12 cellular contexts compared by ENCODE assay signal in the genomic region with DNA sequence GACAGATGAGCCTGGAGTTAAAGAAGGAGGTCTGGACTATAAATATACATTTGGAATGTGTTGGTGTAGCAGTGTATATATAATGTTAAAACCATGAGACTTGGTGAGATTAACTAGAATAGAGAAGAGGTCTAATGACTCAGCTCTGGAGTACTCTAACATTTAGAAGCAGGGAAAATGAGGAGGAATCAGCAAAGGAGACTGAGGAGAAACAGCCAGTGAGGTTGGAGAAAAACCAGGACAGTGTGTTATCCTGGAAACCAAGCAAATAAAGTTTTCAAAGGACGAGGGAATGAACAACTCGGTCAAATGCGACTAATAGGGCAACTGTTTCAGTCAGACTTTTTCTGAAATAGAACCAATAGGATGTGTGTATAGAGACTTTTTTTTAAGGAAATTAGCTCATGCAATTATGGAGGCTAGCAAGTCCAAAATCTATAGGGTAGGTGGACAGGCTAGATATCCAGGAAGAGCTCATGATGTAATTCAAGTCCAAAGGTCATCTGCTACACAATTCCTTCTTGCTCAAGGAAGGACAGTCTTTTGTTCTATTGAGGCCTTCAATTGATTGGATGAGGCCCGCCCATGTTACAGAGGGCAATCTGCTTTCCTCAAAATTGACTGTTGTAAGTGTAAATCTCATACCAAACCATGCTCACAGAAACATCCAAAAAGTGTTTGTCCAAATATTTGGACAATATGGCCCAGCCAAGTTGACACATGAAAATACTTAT. TPM values are rescaled to one million over a fixed set of nuclear protein-coding genes. Genes with fewer than 3 reads are reported as not detected.
DNase-seq lines count a peak whose midpoint lies in the region; ATAC-seq and TF ChIP-seq lines count a peak whose summit lies in the region.
"Had no signal": no experiment of that assay in that cellular context is flagged by ENCODE, and none has a peak within 500 bp of the region (broad histone marks: within the 10 kb centered on the region; RNA-seq: fewer than 3 reads in every experiment).

No MANE protein-coding gene starts in this region.

- H3K9me3 Mint-ChIP-seq in stimulated activated naive B cell treated with anti-CD40 and anti-IgM and Interleukin-4, amounts not matched to agents 10 μg/mL and 1 μg/mL and 100 μg/mL, for 72 hours, result no peaks in the 10 kb centered on the region
- no peaks in the 10 kb centered on the region for H3K9me3 Mint-ChIP-seq in activated CD4-positive, alpha-beta T cell treated with anti-CD3 and anti-CD28 coated beads, Interleukin-2, amount 10 ng/mL, durations not matched to agents 7 days and 5 days

- TF ChIP-seq CTCF in OCI-LY1 (IDR thresholded peaks at IDR 0.05; ENCODE audit: low read length) (no peak), fibroblast of villous mesenchyme (IDR thresholded peaks at IDR 0.05; ENCODE audit: insufficient read depth, low read depth, low read length) (no peak)

- peak overlapping the region in 1 of 2 donors; percentile 36 for H3K4me3 Mint-ChIP-seq in stimulated activated naive B cell treated with anti-CD40 and anti-IgM and Interleukin-4, amounts not matched to agents 10 μg/mL and 1 μg/mL and 100 μg/mL, for 72 hours
- no peak overlapping the region for H3K4me3 Mint-ChIP-seq in activated CD4-positive, alpha-beta T cell treated with anti-CD3 and anti-CD28 coated beads, Interleukin-2, amount 10 ng/mL, durations not matched to agents 7 days and 5 days
- H3K4me3 Mint-ChIP-seq: brain had no signal

- CTCF ChIA-PET in activated CD4-positive, alpha-beta T cell treated with anti-CD3 and anti-CD28 coated beads, Interleukin-2, amount 10 ng/mL, durations not matched to agents 7 days and 5 days (lab: Charles Lee), result interaction anchor here (0.6 kb wide), 1 partner anchor 808 kb away, joined by 4 read pairs; no protein-coding TSS in a partner anchor

- H2AFZ ChIP-seq in OCI-LY1 (ENCODE audit: low read length), result peak overlapping the region; percentile 72; the same call in 1 of the 2 replicates

- H3K4me1 ChIP-seq in OCI-LY1 (ENCODE audit: insufficient read depth, low read length, severe bottlenecking), result peaks cover 20% of the 10 kb centered on the region

- no peak overlapping the region for H3K9ac ChIP-seq in OCI-LY1 (ENCODE audit: low read length)

- POLR2A ChIA-PET in activated CD4-positive, alpha-beta T cell treated with anti-CD3 and anti-CD28 coated beads, Interleukin-2, amount 10 ng/mL, durations not matched to agents 7 days and 5 days (lab: Charles Lee), result no interaction called here

- no peaks in the 10 kb centered on the region for H3K9me2 ChIP-seq in OCI-LY1 (ENCODE audit: low read depth, low read length)

- H3K4me3 ChIP-seq in OCI-LY1 (ENCODE audit: low read depth, low read length, poor library complexity, severe bottlenecking) (no peak overlapping the region), fibroblast of villous mesenchyme (ENCODE audit: low read depth, low read length) (no peak overlapping the region)
- H3K4me3 ChIP-seq: ovary, SK-N-MC had no signal

- no peaks in the 10 kb centered on the region for H3F3A ChIP-seq in OCI-LY1 (ENCODE audit: insufficient read depth, low read length)

- no peaks in the 10 kb centered on the region for H3K79me2 ChIP-seq in OCI-LY1 (ENCODE audit: insufficient read depth, low read length)

- no peaks in the 10 kb centered on the region for H3K27me3 Mint-ChIP-seq in stimulated activated naive B cell treated with anti-CD40 and anti-IgM and Interleukin-4, amounts not matched to agents 10 μg/mL and 1 μg/mL and 100 μg/mL, for 72 hours
- H3K27me3 Mint-ChIP-seq in activated CD4-positive, alpha-beta T cell treated with anti-CD3 and anti-CD28 coated beads, Interleukin-2, amount 10 ng/mL, durations not matched to agents 7 days and 5 days, result peaks cover 15% of the 10 kb centered on the region
- H3K27me3 Mint-ChIP-seq: brain had no signal

- no peak overlapping the region for H3K4me2 ChIP-seq in OCI-LY1 (ENCODE audit: low read length)

- H3K36me3 ChIP-seq in OCI-LY1 (ENCODE audit: insufficient read depth, low read length), result no peaks in the 10 kb centered on the region
- H3K36me3 ChIP-seq: ovary had no signal

- no peaks in the 10 kb centered on the region for H3K27me3 ChIP-seq in OCI-LY1 (ENCODE audit: insufficient read depth, low read length)
- H3K27me3 ChIP-seq: ovary had no signal

- no peak overlapping the region for H3K27ac ChIP-seq in OCI-LY1 (ENCODE audit: low read depth, low read length, poor library complexity, severe bottlenecking)
- H3K27ac ChIP-seq: ovary, SK-N-MC had no signal

- H3K9me3 ChIP-seq in OCI-LY1 (ENCODE audit: low read length), result no peaks in the 10 kb centered on the region
- H3K9me3 ChIP-seq: ovary had no signal

- ATAC-seq in GM18909 (IDR thresholded peaks at IDR 0.05; ENCODE audit: poor library complexity, unreplicated experiment), result peak; percentile 11
- no peak for ATAC-seq in stimulated activated naive B cell treated with anti-CD40 and anti-IgM and Interleukin-4, amounts not matched to agents 10 μg/mL and 1 μg/mL and 100 μg/mL, for 72 hours (replicated peaks)

- no peaks in the 10 kb centered on the region for H4K20me1 ChIP-seq in OCI-LY1 (ENCODE audit: insufficient read depth, low read length)

- peak overlapping the region; percentile 66 for H3K27ac Mint-ChIP-seq in stimulated activated naive B cell treated with anti-CD40 and anti-IgM and Interleukin-4, amounts not matched to agents 10 μg/mL and 1 μg/mL and 100 μg/mL, for 72 hours
- no peak overlapping the region for H3K27ac Mint-ChIP-seq in activated CD4-positive, alpha-beta T cell treated with anti-CD3 and anti-CD28 coated beads, Interleukin-2, amount 10 ng/mL, durations not matched to agents 7 days and 5 days

- peaks cover 23 to 29% of the 10 kb centered on the region in 2 donors for H3K4me1 Mint-ChIP-seq in stimulated activated naive B cell treated with anti-CD40 and anti-IgM and Interleukin-4, amounts not matched to agents 10 μg/mL and 1 μg/mL and 100 μg/mL, for 72 hours
- peaks cover 7% of the 10 kb centered on the region for H3K4me1 Mint-ChIP-seq in activated CD4-positive, alpha-beta T cell treated with anti-CD3 and anti-CD28 coated beads, Interleukin-2, amount 10 ng/mL, durations not matched to agents 7 days and 5 days

- DNase-seq in fibroblast of villous mesenchyme (ENCODE audit: low read depth) (peak; percentile 81), NOMO-1 treated with DMSO at 0.1 percent for 48 hours (lab: John Stamatoyannopoulos, UW; ENCODE audit: unreplicated experiment) (no peak), NCI-H446 treated with DMSO at 0.1 percent for 48 hours (lab: John Stamatoyannopoulos, UW) (no peak), NCI-H2227 treated with DMSO at 0.1 percent for 48 hours (lab: John Stamatoyannopoulos, UW) (no peak)
- no peak for DNase-seq in stimulated activated naive B cell treated with anti-CD40 and anti-IgM and Interleukin-4, amounts not matched to agents 10 μg/mL and 1 μg/mL and 100 μg/mL, for 72 hours
- no peak for DNase-seq in activated CD4-positive, alpha-beta T cell treated with anti-CD3 and anti-CD28 coated beads, Interleukin-2, amount 10 ng/mL, durations not matched to agents 7 days and 5 days
- DNase-seq: midbrain, ovary had no signal

- no peaks in the 10 kb centered on the region for H3K36me3 Mint-ChIP-seq in stimulated activated naive B cell treated with anti-CD40 and anti-IgM and Interleukin-4, amounts not matched to agents 10 μg/mL and 1 μg/mL and 100 μg/mL, for 72 hours
- no peaks in the 10 kb centered on the region for H3K36me3 Mint-ChIP-seq in activated CD4-positive, alpha-beta T cell treated with anti-CD3 and anti-CD28 coated beads, Interleukin-2, amount 10 ng/mL, durations not matched to agents 7 days and 5 days (ENCODE audit: low read depth)
- H3K36me3 Mint-ChIP-seq: brain had no signal

RNA-seq across cellular contexts. Expression of gene SESTD1, which starts 10.8 kb away (rescaled TPM):
- 13.5 and 14.2 TPM in 2 replicates for total RNA-seq in fibroblast of villous mesenchyme
- 10 to 100 TPM; 19.8 to 21.8 TPM for total RNA-seq in activated CD4-positive, alpha-beta T cell treated with anti-CD3 and anti-CD28 coated beads, Interleukin-2, amount 10 ng/mL, durations not matched to agents 7 days and 5 days
